Comparison of ENCODE assay signal across 1 cellular context in the genomic region with DNA sequence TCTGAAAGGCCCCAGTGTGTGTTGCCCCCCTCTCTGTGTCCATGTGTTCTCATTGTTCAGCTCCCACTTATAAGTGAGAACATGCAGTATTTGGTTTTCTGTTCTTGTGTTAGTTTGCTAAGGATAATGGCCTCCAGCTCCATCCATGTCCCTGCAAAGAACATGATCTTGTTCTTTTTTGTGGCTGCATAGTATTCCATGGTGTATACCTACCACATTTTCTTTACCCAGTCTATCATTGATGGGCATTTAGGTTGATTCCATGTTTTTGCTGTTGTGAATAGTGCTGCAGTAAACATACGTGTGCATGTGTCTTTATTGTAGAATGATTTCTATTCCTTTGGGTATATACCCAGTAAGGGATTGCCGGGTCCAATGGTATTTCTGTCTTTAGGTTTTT. TPM values are rescaled to one million over a fixed set of nuclear protein-coding genes. Genes with fewer than 3 reads are reported as not detected.
"Had no signal": no experiment of that assay in that cellular context is flagged by ENCODE, and none has a peak within 500 bp of the region (broad histone marks: within the 10 kb centered on the region; RNA-seq: fewer than 3 reads in every experiment).

No MANE protein-coding gene starts in this region.

RNA-seq across cellular contexts. Expression of a gene that starts 37.8 kb away (rescaled TPM):
- polyA plus RNA-seq: IgD-negative memory B cell had no signal
